ENCODE assay signal across 8 cellular contexts in genomic region chrX:37349131-37350033, GRCh38. TPM values are rescaled to one million over a fixed set of nuclear protein-coding genes. Genes with fewer than 3 reads are reported as not detected.
DNase-seq lines count a peak whose midpoint lies in the region; ATAC-seq and TF ChIP-seq lines count a peak whose summit lies in the region.

Gene PRRG1 (plus strand): TSS chrX:37349364. CDS start chrX:37406250, 56,886 bp downstream.

- no peaks in the 10 kb centered on the region for H3K36me3 ChIP-seq in A673 (ENCODE audit: insufficient read depth, low read length, poor library complexity, severe bottlenecking)
- no peaks in the 10 kb centered on the region for H3K36me3 ChIP-seq in HEK293 (ENCODE audit: control insufficient read depth in 2 of 2, insufficient read depth in 1 of 2, low read length in 2 of 2)
- H3K36me3 ChIP-seq in ectodermal cell (ENCODE audit: control insufficient read depth, insufficient read depth, low read length): no peaks in the 10 kb centered on the region
- H3K36me3 ChIP-seq in left lung: no peaks in the 10 kb centered on the region

- H3K4me1 ChIP-seq in A673 (ENCODE audit: insufficient read depth, low read length, poor library complexity, severe bottlenecking) (peaks cover 12% of the 10 kb centered on the region), HEK293 (ENCODE audit: control insufficient read depth, insufficient read depth, low read length) (no peaks in the 10 kb centered on the region), ectodermal cell (ENCODE audit: control insufficient read depth, insufficient read depth, low read length) (no peaks in the 10 kb centered on the region), left lung (no peaks in the 10 kb centered on the region)

- H3K4me3 ChIP-seq in A673 (ENCODE audit: low read depth, low read length, poor library complexity, severe bottlenecking) (peak within 1 kb of the TSS; percentile 70), HEK293 (ENCODE audit: low read depth, low read length) (peak within 1 kb of the TSS; percentile 80), ectodermal cell (ENCODE audit: insufficient read depth, low read depth, low read length) (peak within 1 kb of the TSS; percentile 58), left lung (peak within 1 kb of the TSS; percentile 49 to 51)

- intact Hi-C loops in A673 (cut with micrococcal nuclease; ENCODE audit: unreplicated experiment) (no loop called here), left lung (cut with DNase I) (no loop called here)

- POLR2A ChIA-PET in A673 (lab: Charles Lee; ENCODE audit: low non-redundant PET) (no interaction called here), HEK293 (lab: Yijun Ruan, JAX) (interaction anchor here (0.6 to 1.2 kb wide), 9 partner anchors 8 to 1920 kb away, joined by 3 to 11 read pairs (median 7); no protein-coding TSS in a partner anchor)

- peak within 1 kb of the TSS; percentile 76 for H3K27ac ChIP-seq in A673 (ENCODE audit: low read depth, low read length, poor library complexity, severe bottlenecking)
- H3K27ac ChIP-seq in HEK293 (ENCODE audit: extremely low read depth, low read depth, low read length): peak within 1 kb of the TSS; percentile 83
- peak within 1 kb of the TSS; percentile 60 for H3K27ac ChIP-seq in ectodermal cell (ENCODE audit: insufficient read depth, low read depth, low read length, poor library complexity, severe bottlenecking)
- H3K27ac ChIP-seq in left lung: peak within 1 kb of the TSS; percentile 70 to 73

- DNase-seq in A673 (ENCODE audit: low spot score) (peak; percentile 90), RKO (ENCODE audit: low spot score) (peak; percentile 77), left lung (peak; percentile 83 to 88)
- peak; percentile 17 for DNase-seq in stimulated activated CD8-positive, alpha-beta memory T cell treated with anti-CD3 and anti-CD28 coated beads, Interleukin-4, amount 100 ng/mL, for 48 hours

- peak; percentile 96 for ATAC-seq in left lung
- no peak for ATAC-seq in GM21529 (IDR thresholded peaks at IDR 0.05; ENCODE audit: unreplicated experiment)
- ATAC-seq in GM21526 (IDR thresholded peaks at IDR 0.05; ENCODE audit: low FRiP score, unreplicated experiment): no peak

- CTCF ChIA-PET in A673 (lab: Charles Lee) (no interaction called here), HEK293 (lab: Yijun Ruan, JAX) (interaction anchor here (0.6 to 0.7 kb wide), 2 partner anchors 104 to 365 kb away, joined by 3 to 4 read pairs; no protein-coding TSS in a partner anchor)

- H3K27me3 ChIP-seq in A673 (replicated peaks; ENCODE audit: insufficient read depth, low read depth, low read length, poor library complexity) (no peaks in the 10 kb centered on the region), ectodermal cell (ENCODE audit: control insufficient read depth, insufficient read depth, low read length, poor library complexity, severe bottlenecking) (no peaks in the 10 kb centered on the region), left lung (peaks cover 0 to 11% of the 10 kb centered on the region in 2 donors)

- TF ChIP-seq CTCF in A673 (conservative IDR thresholded peaks at IDR 0.05; ENCODE audit: low read depth, low read length) (no peak), HEK293 (tag by site-specific recombination; IDR thresholded peaks at IDR 0.05) (no peak), left lung (IDR thresholded peaks at IDR 0.05) (no peak)

- no TSS peak for BruUV-seq in A673 (replicated peaks; lab: Mats Ljungman, UMichigan)

- H3K9me3 ChIP-seq in A673 (ENCODE audit: low read depth, low read length, poor library complexity, severe bottlenecking) (no peaks in the 10 kb centered on the region), HEK293 (ENCODE audit: control insufficient read depth, insufficient read depth, low read depth, low read length) (no peaks in the 10 kb centered on the region), ectodermal cell (ENCODE audit: control insufficient read depth, low read length) (no peaks in the 10 kb centered on the region), left lung (no peaks in the 10 kb centered on the region)

- WGBS in ectodermal cell, 2 experiments: 0 to 1% methylated on average over 58 to 63 of the region's 66 CpGs

TF ChIP-seq in HEK293, 187 proteins besides CTCF, POLR2A, EP300 and RAD21 (continues in another document):
- TF ChIP-seq ZNF473 (tag by site-specific recombination; IDR thresholded peaks at IDR 0.05) (no peak), ZBTB10 (tag by site-specific recombination; IDR thresholded peaks at IDR 0.05) (peak; percentile 80; the same call in 1 of the 2 replicates), ZFP41 (tag by site-specific recombination; IDR thresholded peaks at IDR 0.05; ENCODE audit: borderline replicate concordance) (no peak), BCL11B (tag by site-specific recombination; IDR thresholded peaks at IDR 0.05; ENCODE audit: low read depth) (no peak), KLF8 (tag by site-specific recombination; IDR thresholded peaks at IDR 0.05) (peak; percentile 27; the same call in 1 of the 2 replicates), SP2 (tag by site-specific recombination; IDR thresholded peaks at IDR 0.05) (peak; percentile 56), EGR2 (tag by site-specific recombination; IDR thresholded peaks at IDR 0.05; ENCODE audit: low read depth) (peak; percentile 80), HOXD13 (CRISPR knock-in tag; IDR thresholded peaks at IDR 0.05; ENCODE audit: borderline replicate concordance) (0 out of 2 replicates have a peak, but pooled peaks have one; percentile 33), ZNF514 (tag by site-specific recombination; IDR thresholded peaks at IDR 0.05) (no peak), ZSCAN5A (tag by site-specific recombination; IDR thresholded peaks at IDR 0.05) (peak; percentile 50; the same call in 1 of the 2 replicates), ZNF692 (tag by site-specific recombination; IDR thresholded peaks at IDR 0.05) (peak; percentile 73), TCF7L2 (IDR thresholded peaks at IDR 0.05; ENCODE audit: borderline replicate concordance, low read depth, low read length) (no peak), SP3 (tag by site-specific recombination; IDR thresholded peaks at IDR 0.05) (peak; percentile 25; the same call in 1 of the 2 replicates), IKZF3 (tag by site-specific recombination; IDR thresholded peaks at IDR 0.05) (peak; percentile 67), REPIN1 (tag by site-specific recombination; IDR thresholded peaks at IDR 0.05; ENCODE audit: low read depth) (no peak), ZNF239 (tag by site-specific recombination; IDR thresholded peaks at IDR 0.05) (no peak), ZNF366 (tag by site-specific recombination; conservative IDR thresholded peaks at IDR 0.05) (peak; percentile 41), ZFP37 (tag by site-specific recombination; IDR thresholded peaks at IDR 0.05) (no peak)

RNA-seq across cellular contexts. Expression of gene PRRG1, which starts in this region (rescaled TPM):
- total RNA-seq in A673 (2021): 9.7 and 10.4 TPM in 2 replicates
- polyA plus RNA-seq in ectodermal cell (2013, experiment 1 of 4): 5.5 TPM
- polyA plus RNA-seq in ectodermal cell (2013, experiment 2 of 4): 4.6 TPM
- polyA plus RNA-seq in ectodermal cell (2013, experiment 3 of 4): 4.3 TPM
- polyA plus RNA-seq in ectodermal cell (2013, experiment 4 of 4): 4.1 TPM
- 1 to 10 TPM; 8.6 to 9.8 TPM for total RNA-seq in left lung

Comparison
In these comparisons a context has a peak if more than half of its experiments do, and no peak if none do; other contexts are left out.
1. DNase-seq: peak in every context shown above with its lines; median percentile 90 in A673; 86 in left lung; 77 in RKO; 17 in stimulated activated CD8-positive, alpha-beta memory T cell treated with anti-CD3 and anti-CD28 coated beads, Interleukin-4, amount 100 ng/mL, for 48 hours.